ENCODE assay signal across 12 cellular contexts in genomic region chr2:36147670-36148390, GRCh38.
DNase-seq lines count a peak whose midpoint lies in the region; ATAC-seq and TF ChIP-seq lines count a peak whose summit lies in the region.
"Had no signal": no experiment of that assay in that cellular context is flagged by ENCODE, and none has a peak within 500 bp of the region (broad histone marks: within the 10 kb centered on the region; RNA-seq: fewer than 3 reads in every experiment).

No MANE protein-coding gene starts in this region.

- H3K27ac ChIP-seq in adrenal gland, result no peak overlapping the region
- H3K27ac ChIP-seq: BLaER1 treated with 17β-estradiol and CSF1 and Interleukin-3, amounts not matched to agents 10 nM and 100 nM had no signal

- peak; percentile 79 for ATAC-seq in GM19324 (IDR thresholded peaks at IDR 0.05; ENCODE audit: low FRiP score, unreplicated experiment)
- peak; percentile 90 for ATAC-seq in HG02798 (IDR thresholded peaks at IDR 0.05; ENCODE audit: poor library complexity, unreplicated experiment)
- ATAC-seq in HG03565 (IDR thresholded peaks at IDR 0.05; ENCODE audit: unreplicated experiment), result peak; percentile 99

- no peak overlapping the region for H3K4me3 ChIP-seq in GM12865 (ENCODE audit: low read depth, low read length)
- no peak overlapping the region for H3K4me3 ChIP-seq in adrenal gland
- H3K4me3 ChIP-seq: BLaER1 treated with 17β-estradiol and CSF1 and Interleukin-3, amounts not matched to agents 10 nM and 100 nM; tibial nerve had no signal

- no peaks in the 10 kb centered on the region for H3K36me3 ChIP-seq in adrenal gland (replicated peaks in 1 of 2)
- H3K36me3 ChIP-seq: BLaER1 treated with 17β-estradiol and CSF1 and Interleukin-3, amounts not matched to agents 10 nM and 100 nM; tibial nerve had no signal

- no peaks in the 10 kb centered on the region for H3K4me1 ChIP-seq in adrenal gland (replicated peaks in 1 of 2)
- H3K4me1 ChIP-seq: tibial nerve had no signal

- no peaks in the 10 kb centered on the region for H3K27me3 ChIP-seq in adrenal gland
- H3K27me3 ChIP-seq: BLaER1 treated with 17β-estradiol and CSF1 and Interleukin-3, amounts not matched to agents 10 nM and 100 nM; tibial nerve had no signal

- H3K9me3 ChIP-seq in adrenal gland (replicated peaks in 1 of 3), result no peaks in the 10 kb centered on the region
- H3K9me3 ChIP-seq: BLaER1 treated with 17β-estradiol and CSF1 and Interleukin-3, amounts not matched to agents 10 nM and 100 nM; tibial nerve had no signal

- DNase-seq in GM12865 (ENCODE audit: low read depth) (peak; percentile 38), DMS153 (lab: John Stamatoyannopoulos, UW) (no peak), medulla oblongata (ENCODE audit: extremely low spot score) (no peak), adrenal gland (no peak), cardiac septum (ENCODE audit: low spot score) (no peak)
- DNase-seq: activated gamma-delta T cell treated with Interleukin-2 at 50 U/mL for 16 hours, NCI-H226 had no signal

- TF ChIP-seq POLR2A in adrenal gland (IDR thresholded peaks at IDR 0.05), result no peak

- whole genome bisulfite sequencing in adrenal gland, 4 donors, result 61 to 70% (median 69%) methylated on average over 4 of the region's 4 CpGs

- intact Hi-C loops in adrenal gland (cut with DNase I) (no loop called here), cardiac septum (cut with DNase I) (no loop called here)

- TF ChIP-seq CTCF in GM12865 (IDR thresholded peaks at IDR 0.05; ENCODE audit: insufficient read depth, low read depth, low read length, missing control alignments), result no peak
- no peak for TF ChIP-seq CTCF in adrenal gland (IDR thresholded peaks at IDR 0.05)
